Comparison of ENCODE assay signal across 21 cellular contexts in genomic region chr10:116905845-116906210, GRCh38. TPM values are rescaled to one million over a fixed set of nuclear protein-coding genes. Genes with fewer than 3 reads are reported as not detected.
DNase-seq lines count a peak whose midpoint lies in the region; ATAC-seq, FAIRE-seq and TF ChIP-seq lines count a peak whose summit lies in the region.
"Had no signal": no experiment of that assay in that cellular context is flagged by ENCODE, and none has a peak within 500 bp of the region (broad histone marks: within the 10 kb centered on the region; RNA-seq: fewer than 3 reads in every experiment).

No MANE protein-coding gene starts in this region.

- no peak for FAIRE-seq in GM12878 (lab: Jason Lieb, UNC)
- FAIRE-seq: A549, GM12892 had no signal

- CTCF ChIA-PET in GM12878 (lab: Yijun Ruan, JAX): interaction anchor here (1.5 kb wide), 1 partner anchor 12 kb away, joined by 3 read pairs; no protein-coding TSS in a partner anchor

- no peak overlapping the region for H3K4me3 ChIP-seq in GM12878
- H3K4me3 ChIP-seq: A549 had no signal

- DNase-seq in HK-2 (ENCODE audit: unreplicated experiment) (peak; percentile 44), GM12878 (ENCODE audit: low read depth, low spot score) (no peak), glomerular visceral epithelial cell (ENCODE audit: extremely low spot score) (peak; percentile 40), RPMI8226 (no peak), NCI-H2196 treated with DMSO at 0.1 percent for 48 hours (lab: John Stamatoyannopoulos, UW; ENCODE audit: unreplicated experiment) (no peak), kidney glomerular epithelial cell (lab: John Stamatoyannopoulos, UW) (no peak)
- DNase-seq: 8988T; C1 segment of cervical spinal cord; Calu3; CD4-positive, alpha-beta memory T cell; COR-L47; DMS53; DMS79 treated with DMSO at 0.1 percent for 48 hours; GF-D8; GOT3; H7; HCEC 1CT had no signal

- H3K27me3 ChIP-seq in GM12878 (replicated peaks in 1 of 2; ENCODE audit: control insufficient read depth in 2 of 2, insufficient read depth in 2 of 2, low read length in 1 of 2): no peaks in the 10 kb centered on the region; a peak in 1 of 4 replicates

- in situ Hi-C loops in GM12878 (cut with MboI): no loop called here

- ATAC-seq in GM12878 (no peak), HG03521 (IDR thresholded peaks at IDR 0.05; ENCODE audit: unreplicated experiment) (no peak)
- ATAC-seq: A549 had no signal

- POLR2A ChIA-PET in GM12878 (lab: Charles Lee): no interaction called here

- no peak for TF ChIP-seq RAD21 in GM12878 (IDR thresholded peaks at IDR 0.05; ENCODE audit: insufficient read depth, low read depth, low read length)

- no peaks in the 10 kb centered on the region for H3K79me2 ChIP-seq in GM12878 (ENCODE audit: control insufficient read depth, insufficient read depth, low read length)

- no peak for TF ChIP-seq CTCF in GM12878 (IDR thresholded peaks at IDR 0.05 in 2 of 3, conservative IDR thresholded peaks at IDR 0.05 in 1 of 3; ENCODE audit: control insufficient read depth in 2 of 3, extremely low read depth in 1 of 3, insufficient read depth in 1 of 3, low read depth in 3 of 3, low read length in 3 of 3)

- no peaks in the 10 kb centered on the region for H3K4me1 ChIP-seq in GM12878 (ENCODE audit: control insufficient read depth, insufficient read depth, low read length)
- H3K4me1 ChIP-seq: A549 had no signal

- H3K4me2 ChIP-seq in GM12878 (ENCODE audit: control insufficient read depth, insufficient read depth): no peak overlapping the region
- H3K4me2 ChIP-seq: A549 had no signal

- SMC1A ChIA-PET in GM12878 (lab: Charles Lee; ENCODE audit: uncharacterized antibody, unreplicated experiment): no interaction called here

- TF ChIP-seq EP300 in GM12878 (IDR thresholded peaks at IDR 0.05; ENCODE audit: borderline replicate concordance in 1 of 2, control insufficient read depth in 1 of 2, low read depth in 2 of 2, low read length in 2 of 2): no peak

- 40% methylated on average over 3 of the region's 3 CpGs for WGBS in GM12878 (ENCODE audit: insufficient coverage, insufficient replicate concordance, low lambda C conversion rate, missing lambda C conversion rate)

- H3K36me3 ChIP-seq in GM12878 (ENCODE audit: control insufficient read depth in 2 of 2, insufficient read depth in 2 of 2, low read length in 1 of 2): no peaks in the 10 kb centered on the region

- BruUV-seq in GM12878 (replicated peaks; lab: Mats Ljungman, UMichigan): no TSS peak

- RAD21 ChIA-PET in GM12878 (lab: Charles Lee; ENCODE audit: unreplicated experiment): no interaction called here

- no peak overlapping the region for H2AFZ ChIP-seq in GM12878 (ENCODE audit: control insufficient read depth, low read depth, low read length)

- H3K9me3 ChIP-seq in GM12878 (replicated peaks; ENCODE audit: control insufficient read depth, insufficient read depth, low read length): no peaks in the 10 kb centered on the region
- H3K9me3 ChIP-seq: A549 had no signal

- no peaks in the 10 kb centered on the region for H4K20me1 ChIP-seq in GM12878 (ENCODE audit: control insufficient read depth, insufficient read depth)

- no peak overlapping the region for H3K27ac ChIP-seq in GM12878 (ENCODE audit: control insufficient read depth, insufficient read depth)

- no peak for TF ChIP-seq POLR2A in GM12878 (IDR thresholded peaks at IDR 0.05; ENCODE audit: low read depth, low read length)

- no peak overlapping the region for H3K9ac ChIP-seq in GM12878 (ENCODE audit: control insufficient read depth, insufficient read depth, low read length)

- intact Hi-C loops in GM12878 (cut with micrococcal nuclease; ENCODE audit: unreplicated experiment): no loop called here

TF ChIP-seq in GM12878, 131 proteins besides CTCF, POLR2A, EP300 and RAD21:
- no peak for TF ChIP-seq ESRRA (IDR thresholded peaks at IDR 0.05; ENCODE audit: low read length)
- TF ChIP-seq, protein P1, sequence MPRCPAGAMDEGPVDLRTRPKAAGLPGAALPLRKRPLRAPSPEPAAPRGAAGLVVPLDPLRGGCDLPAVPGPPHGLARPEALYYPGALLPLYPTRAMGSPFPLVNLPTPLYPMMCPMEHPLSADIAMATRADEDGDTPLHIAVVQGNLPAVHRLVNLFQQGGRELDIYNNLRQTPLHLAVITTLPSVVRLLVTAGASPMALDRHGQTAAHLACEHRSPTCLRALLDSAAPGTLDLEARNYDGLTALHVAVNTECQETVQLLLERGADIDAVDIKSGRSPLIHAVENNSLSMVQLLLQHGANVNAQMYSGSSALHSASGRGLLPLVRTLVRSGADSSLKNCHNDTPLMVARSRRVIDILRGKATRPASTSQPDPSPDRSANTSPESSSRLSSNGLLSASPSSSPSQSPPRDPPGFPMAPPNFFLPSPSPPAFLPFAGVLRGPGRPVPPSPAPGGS (IDR thresholded peaks at IDR 0.05; ENCODE audit: borderline replicate concordance, insufficient read depth, low read depth, low read length, poor library complexity, severe bottlenecking): peak; percentile 58

RNA-seq across cellular contexts. Expression of gene ENO4, which starts 56.5 kb away (rescaled TPM):
- not detected in 2 replicates for total RNA-seq in GM12878 (2013; cell fraction: nucleolus; rRNA removed)
- 0.05 TPM in 1 of 2 replicates, not detected in the other for total RNA-seq in GM12878 (2014; rRNA removed)
- total RNA-seq in GM12878 (2014; rRNA removed; fragmentation: Illumina TruSeq; extraction: Trizol): not detected in 2 replicates
- not detected in 2 replicates for total RNA-seq in GM12878 (2021)
- polyA plus RNA-seq in GM12878 (2011; ENCODE audit: low read depth): not detected
- polyA plus RNA-seq in GM12878 (2011; rRNA removed): 0.12 TPM in 1 of 2 replicates, not detected in the other
- polyA plus RNA-seq in GM12878 (2011; cell fraction: cytosol; rRNA removed): not detected in 2 replicates
- not detected in 2 replicates for polyA plus RNA-seq in GM12878 (2011; cell fraction: nucleus; rRNA removed)
- polyA plus RNA-seq in GM12878 (2012): not detected in 2 replicates
- polyA plus RNA-seq in GM12878 (2014; fragmentation: Illumina TruSeq; extraction: Trizol): not detected in 2 replicates
- under 1 TPM in 1 of 2 experiments, not detected in 1; 0.37 TPM for polyA plus RNA-seq in GM12878 (2014; fragmentation: Nextera tagmentation; extraction: Ambion mirVana)
- 0.18 TPM in 1 of 2 replicates, not detected in the other for polyA plus RNA-seq in GM12878 (2014; rRNA removed)
- not detected for polyA plus RNA-seq in GM12878 (2016; fragmentation: Nextera tagmentation; extraction: Ambion mirVana)
- not detected in 2 replicates for polyA minus RNA-seq in GM12878 (2011; rRNA and poly(A)+ RNA removed)
- not detected in 2 replicates for polyA minus RNA-seq in GM12878 (2011; cell fraction: cytosol; rRNA and poly(A)+ RNA removed)
- polyA minus RNA-seq in GM12878 (2011; cell fraction: nucleus; rRNA and poly(A)+ RNA removed): 0.12 TPM in 1 of 2 replicates, not detected in the other
- total RNA-seq: CD4-positive, alpha-beta memory T cell; G401 had no signal
- polyA plus RNA-seq: CD4-positive, alpha-beta memory T cell had no signal

Comparison
In these comparisons a context has a peak if more than half of its experiments do, and no peak if none do; other contexts are left out.
1. DNase-seq: peak in HK-2 (single experiment) and glomerular visceral epithelial cell (single experiment); none in GM12878 (single experiment), RPMI8226 (single experiment), NCI-H2196 treated with DMSO at 0.1 percent for 48 hours (single experiment) and kidney glomerular epithelial cell (single experiment).